In the genomic region with DNA sequence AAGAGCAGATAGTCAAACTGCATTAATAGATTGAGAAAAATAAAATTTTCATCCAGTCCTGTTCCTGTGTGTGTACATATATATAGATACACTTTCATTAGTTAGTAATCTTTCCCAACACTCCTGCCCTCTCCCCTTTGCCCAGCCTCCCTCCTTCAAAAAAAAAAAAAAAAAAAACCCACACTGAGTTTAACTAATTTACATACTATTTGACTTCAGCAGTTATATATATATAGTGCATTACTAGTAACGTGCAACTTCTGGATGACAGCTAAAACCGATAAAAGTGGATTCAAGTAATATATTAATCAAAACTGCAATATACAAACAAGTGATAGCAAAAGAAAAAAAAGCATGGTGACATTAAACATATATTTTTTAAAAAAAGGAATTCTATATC, we compare ENCODE assay signal across 1 cellular context.
TF ChIP-seq lines count a peak whose summit lies in the region.

No MANE protein-coding gene starts in this region.

TF ChIP-seq in IMR-90, 13 proteins besides CTCF, POLR2A, EP300 and RAD21 (continued from another document):
- no peak for TF ChIP-seq MXI1 (IDR thresholded peaks at IDR 0.05; ENCODE audit: borderline replicate concordance, low read depth, low read length)
- TF ChIP-seq, protein P1, sequence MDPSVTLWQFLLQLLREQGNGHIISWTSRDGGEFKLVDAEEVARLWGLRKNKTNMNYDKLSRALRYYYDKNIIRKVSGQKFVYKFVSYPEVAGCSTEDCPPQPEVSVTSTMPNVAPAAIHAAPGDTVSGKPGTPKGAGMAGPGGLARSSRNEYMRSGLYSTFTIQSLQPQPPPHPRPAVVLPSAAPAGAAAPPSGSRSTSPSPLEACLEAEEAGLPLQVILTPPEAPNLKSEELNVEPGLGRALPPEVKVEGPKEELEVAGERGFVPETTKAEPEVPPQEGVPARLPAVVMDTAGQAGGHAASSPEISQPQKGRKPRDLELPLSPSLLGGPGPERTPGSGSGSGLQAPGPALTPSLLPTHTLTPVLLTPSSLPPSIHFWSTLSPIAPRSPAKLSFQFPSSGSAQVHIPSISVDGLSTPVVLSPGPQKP (IDR thresholded peaks at IDR 0.05; ENCODE audit: borderline replicate concordance, low read depth, low read length): no peak
- TF ChIP-seq, protein P2, sequence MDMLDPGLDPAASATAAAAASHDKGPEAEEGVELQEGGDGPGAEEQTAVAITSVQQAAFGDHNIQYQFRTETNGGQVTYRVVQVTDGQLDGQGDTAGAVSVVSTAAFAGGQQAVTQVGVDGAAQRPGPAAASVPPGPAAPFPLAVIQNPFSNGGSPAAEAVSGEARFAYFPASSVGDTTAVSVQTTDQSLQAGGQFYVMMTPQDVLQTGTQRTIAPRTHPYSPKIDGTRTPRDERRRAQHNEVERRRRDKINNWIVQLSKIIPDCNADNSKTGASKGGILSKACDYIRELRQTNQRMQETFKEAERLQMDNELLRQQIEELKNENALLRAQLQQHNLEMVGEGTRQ (IDR thresholded peaks at IDR 0.05; ENCODE audit: low read depth, low read length): no peak
- no peak for TF ChIP-seq MAZ (IDR thresholded peaks at IDR 0.05; ENCODE audit: borderline replicate concordance, low read depth, low read length)
- TF ChIP-seq MAFK (IDR thresholded peaks at IDR 0.05; ENCODE audit: low read depth, low read length): no peak
- no peak for TF ChIP-seq NFE2L2 (IDR thresholded peaks at IDR 0.05; ENCODE audit: low read depth, low read length)
- no peak for TF ChIP-seq BHLHE40 (IDR thresholded peaks at IDR 0.05; ENCODE audit: low read depth, low read length)
